ENCODE assay signal across 16 cellular contexts in genomic region chr13:43374621-43375020, GRCh38.
A peak's percentile ranks its signal among the peaks of the same experiment; 100 is the strongest.
DNase-seq lines count a peak whose midpoint lies in the region; ATAC-seq and TF ChIP-seq lines count a peak whose summit lies in the region.
"Had no signal": no experiment of that assay in that cellular context is flagged by ENCODE, and none has a peak within 500 bp of the region (broad histone marks: within the 10 kb centered on the region; RNA-seq: fewer than 3 reads in every experiment).

No MANE protein-coding gene starts in this region.

- no peak overlapping the region for H3K27ac ChIP-seq in osteoblast (ENCODE audit: low read depth, low read length)
- H3K27ac ChIP-seq in effector memory CD4-positive, alpha-beta T cell (ENCODE audit: insufficient read depth, low read length, poor library complexity, severe bottlenecking): no peak overlapping the region
- no peak overlapping the region for H3K27ac ChIP-seq in CD8-positive, alpha-beta memory T cell (ENCODE audit: low read depth, low read length)
- H3K27ac ChIP-seq: SJSA1 had no signal

- H3K36me3 Mint-ChIP-seq in brain: peaks cover 27% of the 10 kb centered on the region
- H3K36me3 Mint-ChIP-seq in CD8-positive, alpha-beta memory T cell: no peaks in the 10 kb centered on the region
- H3K36me3 Mint-ChIP-seq: stimulated activated memory B cell treated with anti-CD40 and anti-IgM and Interleukin-4, amounts not matched to agents 10 μg/mL and 1 μg/mL and 100 μg/mL, for 72 hours had no signal

- H2AFZ ChIP-seq in osteoblast (ENCODE audit: low read length): peak overlapping the region; percentile 4

- no peaks in the 10 kb centered on the region for H3K27me3 ChIP-seq in osteoblast (ENCODE audit: insufficient read depth, low read length)
- no peaks in the 10 kb centered on the region for H3K27me3 ChIP-seq in effector memory CD4-positive, alpha-beta T cell (replicated peaks; ENCODE audit: control insufficient read depth, insufficient read depth, low read length, poor library complexity, severe bottlenecking)
- H3K27me3 ChIP-seq in CD8-positive, alpha-beta memory T cell (ENCODE audit: insufficient read depth, low read length, poor library complexity, severe bottlenecking): no peaks in the 10 kb centered on the region
- H3K27me3 ChIP-seq: SJSA1 had no signal

- H3K4me2 ChIP-seq in osteoblast (ENCODE audit: insufficient read depth, low read length): peak overlapping the region; percentile 34

- no peaks in the 10 kb centered on the region for H3K36me3 ChIP-seq in osteoblast (ENCODE audit: insufficient read depth, low read length)
- H3K36me3 ChIP-seq in effector memory CD4-positive, alpha-beta T cell (ENCODE audit: control insufficient read depth, insufficient read depth, low read length): no peaks in the 10 kb centered on the region
- no peaks in the 10 kb centered on the region for H3K36me3 ChIP-seq in CD8-positive, alpha-beta memory T cell (ENCODE audit: insufficient read depth, low read length)
- H3K36me3 ChIP-seq: SJSA1 had no signal

- peaks cover 79% of the 10 kb centered on the region for H3K4me1 Mint-ChIP-seq in brain
- H3K4me1 Mint-ChIP-seq in CD8-positive, alpha-beta memory T cell: peaks cover 2 to 7% (median 7%) of the 10 kb centered on the region in 3 donors
- H3K4me1 Mint-ChIP-seq: central memory CD8-positive, alpha-beta T cell; stimulated activated memory B cell treated with anti-CD40 and anti-IgM and Interleukin-4, amounts not matched to agents 10 μg/mL and 1 μg/mL and 100 μg/mL, for 72 hours had no signal

- no peak overlapping the region for H3K4me3 ChIP-seq in osteoblast (ENCODE audit: insufficient read depth, low read length)
- H3K4me3 ChIP-seq in effector memory CD4-positive, alpha-beta T cell (ENCODE audit: insufficient read depth, low read depth, low read length, poor library complexity, severe bottlenecking): no peak overlapping the region
- no peak overlapping the region for H3K4me3 ChIP-seq in CD8-positive, alpha-beta memory T cell (ENCODE audit: low read length)
- H3K4me3 ChIP-seq: SJSA1 had no signal

- no peak for ATAC-seq in GM19324 (IDR thresholded peaks at IDR 0.05; ENCODE audit: low FRiP score, unreplicated experiment)
- ATAC-seq: stimulated activated memory B cell treated with anti-CD40 and anti-IgM and Interleukin-4, amounts not matched to agents 10 μg/mL and 1 μg/mL and 100 μg/mL, for 72 hours had no signal

- no peaks in the 10 kb centered on the region for H3K79me2 ChIP-seq in osteoblast (ENCODE audit: insufficient read depth, low read length)

- TF ChIP-seq CTCF in brain (conservative IDR thresholded peaks at IDR 0.05): no peak
- no peak for TF ChIP-seq CTCF in osteoblast (IDR thresholded peaks at IDR 0.05; ENCODE audit: extremely low read depth, low read depth, low read length)

- CTCF ChIA-PET in CD8-positive, alpha-beta memory T cell (lab: Charles Lee): no interaction called here

- no peaks in the 10 kb centered on the region for H3K27me3 Mint-ChIP-seq in brain
- peaks cover 21 to 46% of the 10 kb centered on the region in 2 donors for H3K27me3 Mint-ChIP-seq in CD8-positive, alpha-beta memory T cell

- peak overlapping the region in 3 of 5 experiments; percentile 7 to 49 (median 21) for H3K27ac Mint-ChIP-seq in brain
- no peak overlapping the region for H3K27ac Mint-ChIP-seq in CD8-positive, alpha-beta memory T cell
- H3K27ac Mint-ChIP-seq: stimulated activated memory B cell treated with anti-CD40 and anti-IgM and Interleukin-4, amounts not matched to agents 10 μg/mL and 1 μg/mL and 100 μg/mL, for 72 hours had no signal

- H3K9me3 ChIP-seq in osteoblast (ENCODE audit: low read depth, low read length): no peaks in the 10 kb centered on the region
- no peaks in the 10 kb centered on the region for H3K9me3 ChIP-seq in effector memory CD4-positive, alpha-beta T cell (ENCODE audit: control insufficient read depth, low read length)
- H3K9me3 ChIP-seq in CD8-positive, alpha-beta memory T cell (ENCODE audit: low read length): no peaks in the 10 kb centered on the region
- H3K9me3 ChIP-seq: SJSA1 had no signal

- POLR2A ChIA-PET in CD8-positive, alpha-beta memory T cell (lab: Charles Lee): no interaction called here

- H3K9me3 Mint-ChIP-seq in brain: peaks cover 5 to 26% (median 16%) of the 10 kb centered on the region in 5 experiments
- H3K9me3 Mint-ChIP-seq in CD8-positive, alpha-beta memory T cell: peaks cover 5 to 12% (median 10%) of the 10 kb centered on the region in 5 donors

- no peaks in the 10 kb centered on the region for H4K20me1 ChIP-seq in osteoblast (ENCODE audit: insufficient read depth, low read length)

- peaks cover 44% of the 10 kb centered on the region for H3K4me1 ChIP-seq in osteoblast (ENCODE audit: insufficient read depth, low read length)
- peaks cover 3% of the 10 kb centered on the region for H3K4me1 ChIP-seq in effector memory CD4-positive, alpha-beta T cell (ENCODE audit: control insufficient read depth, insufficient read depth, low read length, poor library complexity, severe bottlenecking)
- H3K4me1 ChIP-seq in CD8-positive, alpha-beta memory T cell (ENCODE audit: insufficient read depth, low read length): peaks cover 5% of the 10 kb centered on the region

- H3K4me3 Mint-ChIP-seq in brain: no peak overlapping the region
- no peak overlapping the region for H3K4me3 Mint-ChIP-seq in CD8-positive, alpha-beta memory T cell
- H3K4me3 Mint-ChIP-seq: central memory CD8-positive, alpha-beta T cell; stimulated activated memory B cell treated with anti-CD40 and anti-IgM and Interleukin-4, amounts not matched to agents 10 μg/mL and 1 μg/mL and 100 μg/mL, for 72 hours had no signal

- DNase-seq in GM03348 (ENCODE audit: low spot score) (peak; percentile 85), NCI-H69 (lab: John Stamatoyannopoulos, UW) (peak; percentile 15), osteoblast (ENCODE audit: insufficient read length, low spot score, missing footprints) (peak; percentile 69), T1000 (lab: John Stamatoyannopoulos, UW) (no peak)
- no peak for DNase-seq in effector memory CD4-positive, alpha-beta T cell
- DNase-seq in CD8-positive, alpha-beta memory T cell: no peak
- DNase-seq: activated CD4-positive, alpha-beta T cell treated with anti-CD3 and anti-CD28 coated beads for 48 hours; activated effector memory CD4-positive, alpha-beta T cell treated with Interleukin-2 at 50 U/mL for 16 hours; NCI-H1417; occipital lobe; stimulated activated CD4-positive, alpha-beta T cell treated with anti-CD3 and anti-CD28 coated beads, Interleukin-1b, Interleukin-23, amount 100 ng/mL, for 48 hours had no signal

Comparison
In these comparisons a context has a peak if more than half of its experiments do, and no peak if none do; other contexts are left out.
1. DNase-seq: peak in GM03348 (single experiment), NCI-H69 (single experiment) and osteoblast (single experiment); none in effector memory CD4-positive, alpha-beta T cell (0 of 3), T1000 (single experiment) and CD8-positive, alpha-beta memory T cell (0 of 5).
2. H3K27ac Mint-ChIP-seq: peak in brain (3 of 5); none in CD8-positive, alpha-beta memory T cell (0 of 8).